13 cellular contexts compared by ENCODE assay signal in genomic region chr11:73388241-73389133, GRCh38. TPM values are rescaled to one million over a fixed set of nuclear protein-coding genes. Genes with fewer than 3 reads are reported as not detected.
DNase-seq lines count a peak whose midpoint lies in the region; ATAC-seq and TF ChIP-seq lines count a peak whose summit lies in the region.
"Had no signal": no experiment of that assay in that cellular context is flagged by ENCODE, and none has a peak within 500 bp of the region (broad histone marks: within the 10 kb centered on the region; RNA-seq: fewer than 3 reads in every experiment).

No MANE protein-coding gene starts in this region.

- H3K27me3 ChIP-seq in breast epithelium, result no peaks in the 10 kb centered on the region

- no peaks in the 10 kb centered on the region for H3K9me3 Mint-ChIP-seq in stimulated activated naive CD8-positive, alpha-beta T cell treated with anti-CD3 and anti-CD28 coated beads, Interleukin-15, Interleukin-2, amounts not matched to agents 100 ng/mL and 50 ng/mL, for 24 hours
- no peaks in the 10 kb centered on the region for H3K9me3 Mint-ChIP-seq in activated CD4-positive, alpha-beta memory T cell treated with anti-CD3 and anti-CD28 coated beads for 36 hours

- H3K4me1 Mint-ChIP-seq in stimulated activated naive CD8-positive, alpha-beta T cell treated with anti-CD3 and anti-CD28 coated beads, Interleukin-15, Interleukin-2, amounts not matched to agents 100 ng/mL and 50 ng/mL, for 24 hours (ENCODE audit: low read depth), result peaks cover 50% of the 10 kb centered on the region
- peaks cover 40% of the 10 kb centered on the region for H3K4me1 Mint-ChIP-seq in activated CD4-positive, alpha-beta memory T cell treated with anti-CD3 and anti-CD28 coated beads for 36 hours (ENCODE audit: low read depth)

- no peak for DNase-seq in stimulated activated naive CD8-positive, alpha-beta T cell treated with anti-CD3 and anti-CD28 coated beads, Interleukin-15, Interleukin-2, amounts not matched to agents 100 U/mL and 50 U/mL, for 24 hours
- DNase-seq in activated CD4-positive, alpha-beta memory T cell treated with anti-CD3 and anti-CD28 coated beads for 36 hours, result no peak
- DNase-seq in left kidney (ENCODE audit: low read depth, low spot score) (peak; percentile 67), mucosa of gallbladder (ENCODE audit: low spot score) (no peak), breast epithelium (ENCODE audit: low spot score in 2 of 2) (no peak), inferior parietal cortex (ENCODE audit: extremely low spot score) (no peak), NCI-H2107 (lab: John Stamatoyannopoulos, UW) (no peak)
- DNase-seq: DMS 273 treated with DMSO at 0.1 percent for 48 hours had no signal

- H3K9me3 ChIP-seq in breast epithelium, result no peaks in the 10 kb centered on the region
- H3K9me3 ChIP-seq: thoracic aorta had no signal

- no peak overlapping the region for H3K27ac ChIP-seq in breast epithelium
- H3K27ac ChIP-seq: thoracic aorta had no signal

- no peak overlapping the region for H3K4me3 Mint-ChIP-seq in stimulated activated naive CD8-positive, alpha-beta T cell treated with anti-CD3 and anti-CD28 coated beads, Interleukin-15, Interleukin-2, amounts not matched to agents 100 ng/mL and 50 ng/mL, for 24 hours
- no peak overlapping the region for H3K4me3 Mint-ChIP-seq in activated CD4-positive, alpha-beta memory T cell treated with anti-CD3 and anti-CD28 coated beads for 36 hours
- H3K4me3 Mint-ChIP-seq: activated naive CD8-positive, alpha-beta T cell had no signal

- no peak for ATAC-seq in stimulated activated naive CD8-positive, alpha-beta T cell treated with anti-CD3 and anti-CD28 coated beads, Interleukin-15, Interleukin-2, amounts not matched to agents 100 U/mL and 50 U/mL, for 24 hours
- ATAC-seq: Panc1 had no signal

- POLR2A ChIA-PET in activated CD4-positive, alpha-beta memory T cell treated with anti-CD3 and anti-CD28 coated beads for 36 hours (lab: Charles Lee), result no interaction called here

- no peak for TF ChIP-seq CTCF in breast epithelium (IDR thresholded peaks at IDR 0.05)

- H3K4me1 ChIP-seq in breast epithelium, result no peaks in the 10 kb centered on the region

- peak overlapping the region; percentile 24 for H3K27ac Mint-ChIP-seq in stimulated activated naive CD8-positive, alpha-beta T cell treated with anti-CD3 and anti-CD28 coated beads, Interleukin-15, Interleukin-2, amounts not matched to agents 100 ng/mL and 50 ng/mL, for 24 hours
- peak overlapping the region; percentile 18 for H3K27ac Mint-ChIP-seq in activated CD4-positive, alpha-beta memory T cell treated with anti-CD3 and anti-CD28 coated beads for 36 hours
- H3K27ac Mint-ChIP-seq: activated naive CD8-positive, alpha-beta T cell had no signal

- CTCF ChIA-PET in activated CD4-positive, alpha-beta memory T cell treated with anti-CD3 and anti-CD28 coated beads for 36 hours (lab: Charles Lee), result interaction anchor here (0.9 to 1.1 kb wide), 2 partner anchors 37 to 81 kb away, joined by 3 to 5 read pairs; no protein-coding TSS in a partner anchor

- TF ChIP-seq POLR2A in breast epithelium (IDR thresholded peaks at IDR 0.05), result no peak

- no peak overlapping the region for H3K4me3 ChIP-seq in breast epithelium
- H3K4me3 ChIP-seq: smooth muscle cell, thoracic aorta had no signal

- no peaks in the 10 kb centered on the region for H3K36me3 ChIP-seq in breast epithelium
- H3K36me3 ChIP-seq: thoracic aorta had no signal

- intact Hi-C loops in activated CD4-positive, alpha-beta memory T cell treated with anti-CD3 and anti-CD28 coated beads for 36 hours (cut with micrococcal nuclease), result no loop called here
- intact Hi-C loops in breast epithelium (cut with DNase I; ENCODE audit: low total_unique reads), result no loop called here

- peaks cover 5% of the 10 kb centered on the region for H3K36me3 Mint-ChIP-seq in stimulated activated naive CD8-positive, alpha-beta T cell treated with anti-CD3 and anti-CD28 coated beads, Interleukin-15, Interleukin-2, amounts not matched to agents 100 ng/mL and 50 ng/mL, for 24 hours (ENCODE audit: low read depth)
- no peaks in the 10 kb centered on the region for H3K36me3 Mint-ChIP-seq in activated CD4-positive, alpha-beta memory T cell treated with anti-CD3 and anti-CD28 coated beads for 36 hours
- H3K36me3 Mint-ChIP-seq: activated naive CD8-positive, alpha-beta T cell had no signal

- no peaks in the 10 kb centered on the region for H3K27me3 Mint-ChIP-seq in stimulated activated naive CD8-positive, alpha-beta T cell treated with anti-CD3 and anti-CD28 coated beads, Interleukin-15, Interleukin-2, amounts not matched to agents 100 ng/mL and 50 ng/mL, for 24 hours
- H3K27me3 Mint-ChIP-seq in activated CD4-positive, alpha-beta memory T cell treated with anti-CD3 and anti-CD28 coated beads for 36 hours, result no peaks in the 10 kb centered on the region
- H3K27me3 Mint-ChIP-seq: activated naive CD8-positive, alpha-beta T cell had no signal

RNA-seq across cellular contexts. Expression of gene RELT, which starts 12.3 kb away (rescaled TPM):
- total RNA-seq in activated CD4-positive, alpha-beta memory T cell treated with anti-CD3 and anti-CD28 coated beads for 36 hours, result 10 to 100 TPM; 18.5 to 18.9 TPM
- 5.9 TPM for total RNA-seq in mucosa of gallbladder
- total RNA-seq in breast epithelium, result 1 to 10 TPM; 2.2 to 3.7 (median 2.3) TPM
